ENCODE assay signal across 9 cellular contexts in the genomic region with DNA sequence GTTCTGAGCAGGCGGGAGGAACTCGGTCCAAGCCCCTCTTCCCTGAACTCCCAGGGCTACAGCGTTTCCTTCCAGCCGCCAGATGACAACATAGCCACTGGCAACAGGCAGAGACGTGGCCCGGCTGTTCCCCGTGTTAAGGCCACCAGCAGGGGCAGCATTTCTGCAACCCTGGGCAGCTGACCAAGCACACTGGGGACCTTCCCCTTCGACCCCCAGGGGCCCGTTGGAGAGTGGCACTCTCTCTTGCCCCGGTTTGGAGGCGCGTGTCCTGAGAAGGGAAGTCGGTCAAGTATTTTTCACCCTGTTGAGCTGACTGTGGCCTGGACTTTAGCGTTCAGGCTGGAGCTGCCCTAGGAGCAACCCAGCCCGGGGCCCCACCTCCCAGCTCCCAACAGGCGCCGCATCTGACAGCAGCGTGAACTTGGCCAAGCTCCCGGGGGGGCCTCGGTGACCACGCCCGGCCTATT. TPM values are rescaled to one million over a fixed set of nuclear protein-coding genes. Genes with fewer than 3 reads are reported as not detected.
A peak's percentile ranks its signal among the peaks of the same experiment; 100 is the strongest.
DNase-seq lines count a peak whose midpoint lies in the region; ATAC-seq and TF ChIP-seq lines count a peak whose summit lies in the region.
"Had no signal": no experiment of that assay in that cellular context is flagged by ENCODE, and none has a peak within 500 bp of the region (broad histone marks: within the 10 kb centered on the region; RNA-seq: fewer than 3 reads in every experiment).

No MANE protein-coding gene starts in this region.

- TF ChIP-seq CTCF in HFFc6 (IDR thresholded peaks at IDR 0.05): peak; percentile 67
- TF ChIP-seq CTCF in choroid plexus epithelial cell (conservative IDR thresholded peaks at IDR 0.05; ENCODE audit: low read depth, low read length): peak; percentile 62
- peak; percentile 31 for TF ChIP-seq CTCF in kidney epithelial cell (IDR thresholded peaks at IDR 0.05; ENCODE audit: insufficient read depth, low read length, poor library complexity, severe bottlenecking)

- POLR2A ChIA-PET in activated CD4-positive, alpha-beta T cell treated with anti-CD3 and anti-CD28 coated beads, Interleukin-2, amount 10 ng/mL, durations not matched to agents 7 days and 5 days (lab: Charles Lee): no interaction called here

- no peaks in the 10 kb centered on the region for H3K9me3 Mint-ChIP-seq in HFFc6
- no peaks in the 10 kb centered on the region for H3K9me3 Mint-ChIP-seq in activated CD4-positive, alpha-beta T cell treated with anti-CD3 and anti-CD28 coated beads, Interleukin-2, amount 10 ng/mL, durations not matched to agents 7 days and 5 days

- DNase-seq in AG20443 (ENCODE audit: low spot score): peak; percentile 49
- no peak for DNase-seq in HFFc6
- DNase-seq in choroid plexus epithelial cell (ENCODE audit: low read depth): peak; percentile 41
- no peak for DNase-seq in kidney epithelial cell (ENCODE audit: low read depth)
- DNase-seq in activated CD4-positive, alpha-beta T cell treated with anti-CD3 and anti-CD28 coated beads, Interleukin-2, amount 10 ng/mL, durations not matched to agents 7 days and 5 days: no peak
- no peak for DNase-seq in COR-L47 (lab: John Stamatoyannopoulos, UW)

- H3K27me3 Mint-ChIP-seq in HFFc6 (ENCODE audit: insufficient read depth): peaks cover 20% of the 10 kb centered on the region
- H3K27me3 Mint-ChIP-seq in activated CD4-positive, alpha-beta T cell treated with anti-CD3 and anti-CD28 coated beads, Interleukin-2, amount 10 ng/mL, durations not matched to agents 7 days and 5 days: no peaks in the 10 kb centered on the region

- H3K27ac Mint-ChIP-seq in HFFc6: no peak overlapping the region
- H3K27ac Mint-ChIP-seq in activated CD4-positive, alpha-beta T cell treated with anti-CD3 and anti-CD28 coated beads, Interleukin-2, amount 10 ng/mL, durations not matched to agents 7 days and 5 days: no peak overlapping the region

- CTCF ChIA-PET in activated CD4-positive, alpha-beta T cell treated with anti-CD3 and anti-CD28 coated beads, Interleukin-2, amount 10 ng/mL, durations not matched to agents 7 days and 5 days (lab: Charles Lee): interaction anchor here (0.6 kb wide), 2 partner anchors 25 to 197 kb away, joined by 3 to 4 read pairs; no protein-coding TSS in a partner anchor

- H3K4me1 Mint-ChIP-seq in HFFc6 (ENCODE audit: low read depth): peaks cover 10% of the 10 kb centered on the region
- H3K4me1 Mint-ChIP-seq in activated CD4-positive, alpha-beta T cell treated with anti-CD3 and anti-CD28 coated beads, Interleukin-2, amount 10 ng/mL, durations not matched to agents 7 days and 5 days: no peaks in the 10 kb centered on the region

- peaks cover 7% of the 10 kb centered on the region for H3K36me3 Mint-ChIP-seq in HFFc6 (ENCODE audit: low read depth)
- no peaks in the 10 kb centered on the region for H3K36me3 Mint-ChIP-seq in activated CD4-positive, alpha-beta T cell treated with anti-CD3 and anti-CD28 coated beads, Interleukin-2, amount 10 ng/mL, durations not matched to agents 7 days and 5 days (ENCODE audit: low read depth)

- no peaks in the 10 kb centered on the region for H3K36me3 ChIP-seq in kidney epithelial cell (ENCODE audit: control insufficient read depth, insufficient read depth, low read length)

- no peak overlapping the region for H3K4me3 Mint-ChIP-seq in HFFc6
- no peak overlapping the region for H3K4me3 Mint-ChIP-seq in activated CD4-positive, alpha-beta T cell treated with anti-CD3 and anti-CD28 coated beads, Interleukin-2, amount 10 ng/mL, durations not matched to agents 7 days and 5 days

- no peak overlapping the region for H3K4me3 ChIP-seq in choroid plexus epithelial cell (ENCODE audit: low read depth, low read length)
- H3K4me3 ChIP-seq in kidney epithelial cell (ENCODE audit: low read depth, low read length): no peak overlapping the region
- H3K4me3 ChIP-seq: tibial artery had no signal

- no peaks in the 10 kb centered on the region for H3K27me3 ChIP-seq in kidney epithelial cell (ENCODE audit: control insufficient read depth, insufficient read depth, low read length)
- H3K27me3 ChIP-seq: tibial artery had no signal

- ATAC-seq in GM19351 (IDR thresholded peaks at IDR 0.05; ENCODE audit: unreplicated experiment): no peak
- no peak for ATAC-seq in GM19023 (IDR thresholded peaks at IDR 0.05; ENCODE audit: unreplicated experiment)

RNA-seq across cellular contexts. Expression of gene ZBTB49, which starts 37.6 kb away (rescaled TPM):
- total RNA-seq in HFFc6 (2021; fragmentation: NEBNext Ultra II Directional; extraction: Animal tissue kit (Norgen Biotek cat#: 25700)): 1 to 10 TPM; 2.5 to 3.2 (median 3.0) TPM
- 3.9 and 8.5 TPM in 2 replicates for total RNA-seq in kidney epithelial cell
- total RNA-seq in activated CD4-positive, alpha-beta T cell treated with anti-CD3 and anti-CD28 coated beads, Interleukin-2, amount 10 ng/mL, durations not matched to agents 7 days and 5 days: 1 to 10 TPM; 7.9 to 8.3 TPM

RNA-seq across cellular contexts. Expression of gene LYAR, which starts 37.7 kb away (rescaled TPM):
- total RNA-seq in HFFc6 (2021; fragmentation: NEBNext Ultra II Directional; extraction: Animal tissue kit (Norgen Biotek cat#: 25700)): 10 to 100 TPM; 11.9 to 19.3 (median 15.7) TPM
- total RNA-seq in kidney epithelial cell: 17.9 and 21.0 TPM in 2 replicates
- 10 to 100 TPM; 25.9 to 28.1 TPM for total RNA-seq in activated CD4-positive, alpha-beta T cell treated with anti-CD3 and anti-CD28 coated beads, Interleukin-2, amount 10 ng/mL, durations not matched to agents 7 days and 5 days

RNA-seq across cellular contexts. Expression of gene NSG1, which starts 59.2 kb away (rescaled TPM):
- under 1 TPM in 2 of 6 experiments, not detected in 4; 0.13 to 0.14 TPM for total RNA-seq in HFFc6 (2021; fragmentation: NEBNext Ultra II Directional; extraction: Animal tissue kit (Norgen Biotek cat#: 25700))
- 9.7 and 12.7 TPM in 2 replicates for total RNA-seq in kidney epithelial cell
- total RNA-seq in activated CD4-positive, alpha-beta T cell treated with anti-CD3 and anti-CD28 coated beads, Interleukin-2, amount 10 ng/mL, durations not matched to agents 7 days and 5 days: 10 to 100 TPM; 11.0 to 11.9 TPM

Comparison
In these comparisons a context has a peak if more than half of its experiments do, and no peak if none do; other contexts are left out.
1. DNase-seq: peak in AG20443 (single experiment) and choroid plexus epithelial cell (single experiment); none in HFFc6 (single experiment), kidney epithelial cell (single experiment), activated CD4-positive, alpha-beta T cell treated with anti-CD3 and anti-CD28 coated beads, Interleukin-2, amount 10 ng/mL, durations not matched to agents 7 days and 5 days (single experiment) and COR-L47 (single experiment).
2. Peak in every context shown above with its lines, with median percentiles within 50 percentile points of each other: CTCF ChIP-seq.